Comparison of ENCODE assay signal across 8 cellular contexts in the genomic region with DNA sequence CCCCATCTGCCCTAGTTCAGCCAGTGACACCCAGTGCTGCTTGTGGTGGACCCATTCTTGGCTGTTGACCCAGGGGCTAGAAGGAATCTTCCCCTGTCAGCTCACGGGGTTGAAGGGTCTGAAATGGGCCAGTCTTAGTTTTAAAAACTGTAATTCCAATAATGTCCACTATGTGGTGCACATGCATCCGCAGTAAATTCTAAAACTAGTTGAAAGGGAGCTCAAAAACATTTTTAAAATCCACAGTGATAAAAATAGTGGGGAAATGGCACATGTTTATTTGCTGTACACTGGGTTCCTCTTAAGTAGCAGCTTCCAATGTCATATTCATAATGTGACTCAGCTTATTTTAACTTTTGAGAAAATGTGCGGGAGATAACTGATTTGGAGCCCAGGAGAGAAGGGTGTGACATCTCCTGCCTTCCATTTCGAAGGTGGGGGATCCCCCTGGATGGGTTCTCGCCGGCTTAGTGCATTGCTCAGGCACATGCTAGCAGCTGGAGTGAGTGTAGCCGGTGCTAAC. TPM values are rescaled to one million over a fixed set of nuclear protein-coding genes. Genes with fewer than 3 reads are reported as not detected.
DNase-seq lines count a peak whose midpoint lies in the region; FAIRE-seq and TF ChIP-seq lines count a peak whose summit lies in the region.

No MANE protein-coding gene starts in this region.

- H3K36me3 ChIP-seq in adrenal gland (replicated peaks in 1 of 2) (no peaks in the 10 kb centered on the region), right atrium auricular region (no peaks in the 10 kb centered on the region)

- TF ChIP-seq CTCF in adrenal gland (IDR thresholded peaks at IDR 0.05) (peak; percentile 82 to 90 (median 86)), right atrium auricular region (IDR thresholded peaks at IDR 0.05) (peak; percentile 69 to 90), retinal pigment epithelial cell (conservative IDR thresholded peaks at IDR 0.05; ENCODE audit: low read depth, low read length) (peak; percentile 65)

- TF ChIP-seq POLR2A in GM12891 (IDR thresholded peaks at IDR 0.05; ENCODE audit: low read depth, low read length) (no peak), adrenal gland (IDR thresholded peaks at IDR 0.05) (no peak)

- H3K4me3 ChIP-seq in adrenal gland = peak overlapping the region in 1 of 4 donors; percentile 26
- no peak overlapping the region for H3K4me3 ChIP-seq in right atrium auricular region
- no peak overlapping the region for H3K4me3 ChIP-seq in retinal pigment epithelial cell (ENCODE audit: low read length)

- 14 to 29% (median 20%) methylated on average over 7 of the region's 7 CpGs for WGBS in adrenal gland, 4 donors

- H3K27me3 ChIP-seq in adrenal gland (no peaks in the 10 kb centered on the region), right atrium auricular region (no peaks in the 10 kb centered on the region)

- peak overlapping the region in 1 of 5 donors; percentile 75 for H3K27ac ChIP-seq in adrenal gland
- H3K27ac ChIP-seq in right atrium auricular region = peak overlapping the region; percentile 52 to 79

- peaks cover 0 to 19% of the 10 kb centered on the region in 2 donors for H3K4me1 ChIP-seq in adrenal gland (replicated peaks in 1 of 2)
- H3K4me1 ChIP-seq in right atrium auricular region = peaks cover 0 to 26% of the 10 kb centered on the region in 2 donors

- FAIRE-seq in GM12891 (lab: Jason Lieb, UNC) = peak; percentile 35

- DNase-seq in Ammon's horn (ENCODE audit: low spot score) (peak; percentile 49), GM12891 (ENCODE audit: insufficient read length, low spot score) (peak; percentile 42), NCI-H345 (lab: John Stamatoyannopoulos, UW) (peak; percentile 40), adrenal gland (peak in 1 of 7 donors; percentile 31), right atrium auricular region (ENCODE audit: low spot score) (no peak), retinal pigment epithelial cell (ENCODE audit: low read depth) (no peak), H4 (ENCODE audit: low spot score) (no peak), T1000 (lab: John Stamatoyannopoulos, UW) (no peak)

- intact Hi-C loops in adrenal gland (cut with DNase I) = loop anchor here in 1 of 2 donors (5.0 kb wide), 1 partner anchor 63 kb away; no protein-coding TSS in a partner anchor

- H3K9me3 ChIP-seq in adrenal gland (replicated peaks in 1 of 3) (no peaks in the 10 kb centered on the region), right atrium auricular region (no peaks in the 10 kb centered on the region)

TF ChIP-seq in GM12891, 5 proteins besides CTCF, POLR2A, EP300 and RAD21:
- no peak for TF ChIP-seq POU2F2 (IDR thresholded peaks at IDR 0.05; ENCODE audit: low read depth, low read length)
- no peak for TF ChIP-seq PAX5 (IDR thresholded peaks at IDR 0.05; ENCODE audit: insufficient read depth, low read length, severe bottlenecking)
- TF ChIP-seq SPI1 (IDR thresholded peaks at IDR 0.05; ENCODE audit: low read depth, low read length) = no peak
- TF ChIP-seq TAF1 (IDR thresholded peaks at IDR 0.05; ENCODE audit: low read depth, low read length) = no peak
- TF ChIP-seq POLR2AphosphoS5 (IDR thresholded peaks at IDR 0.05; ENCODE audit: low read depth, low read length) = no peak

RNA-seq across cellular contexts. Expression of gene GRHL1, which starts 32.8 kb away (rescaled TPM):
- 0.13 TPM for polyA plus RNA-seq in GM12891 (2012; ENCODE audit: low read depth, missing spikeins)
- total RNA-seq in adrenal gland (1 to 10 TPM in 5 of 8 donors, under 1 TPM in 2, not detected in 1; 0.57 to 2.6 (median 1.3) TPM), right atrium auricular region (1 to 10 TPM; 1.3 to 3.2 TPM)
- 1 to 10 TPM in 2 of 3 donors, under 1 TPM in 1; 0.98 to 1.2 (median 1.1) TPM for polyA plus RNA-seq in adrenal gland
- total RNA-seq in H4 (2014; rRNA removed; shearing (Covaris generic)) = 0.25 TPM in 1 of 2 replicates, not detected in the other

RNA-seq across cellular contexts. Expression of gene KLF11, which starts 59.1 kb away (rescaled TPM):
- polyA plus RNA-seq in GM12891 (2012; ENCODE audit: low read depth, missing spikeins) = 0.24 TPM
- 10 to 100 TPM; 20.9 to 75.7 (median 29.5) TPM for total RNA-seq in adrenal gland
- polyA plus RNA-seq in adrenal gland = 10 to 100 TPM in 1 of 3 donors, 1 to 10 TPM in 2; 6.8 to 21.5 (median 8.5) TPM
- 10 to 100 TPM; 18.8 to 30.6 TPM for total RNA-seq in right atrium auricular region
- total RNA-seq in H4 (2014; rRNA removed; shearing (Covaris generic)) = 5.4 and 6.5 TPM in 2 replicates

Comparison
In these comparisons a context has a peak if more than half of its experiments do, and no peak if none do; other contexts are left out.
1. DNase-seq: peak in Ammon's horn (single experiment), GM12891 (single experiment) and NCI-H345 (single experiment); none in right atrium auricular region (single experiment), retinal pigment epithelial cell (single experiment), H4 (single experiment) and T1000 (single experiment).
2. Peak in every context shown above with its lines, with median percentiles within 50 percentile points of each other: CTCF ChIP-seq.